13 cellular contexts compared by ENCODE assay signal in genomic region chr6:19463250-19463649, GRCh38.
DNase-seq lines count a peak whose midpoint lies in the region; ATAC-seq and TF ChIP-seq lines count a peak whose summit lies in the region.
"Had no signal": no experiment of that assay in that cellular context is flagged by ENCODE, and none has a peak within 500 bp of the region (broad histone marks: within the 10 kb centered on the region; RNA-seq: fewer than 3 reads in every experiment).

No MANE protein-coding gene starts in this region.

- ATAC-seq in Right ventricle myocardium inferior = peak; percentile 23
- ATAC-seq in Panc1 = no peak
- ATAC-seq in HG03460 (IDR thresholded peaks at IDR 0.05; ENCODE audit: unreplicated experiment) = no peak
- ATAC-seq in aorta (ENCODE audit: low FRiP score) = no peak
- ATAC-seq: GM12878, HCT116 had no signal

- intact Hi-C loops in Right ventricle myocardium inferior (cut with DNase I) (no loop called here), left ventricle myocardium inferior (cut with micrococcal nuclease) (no loop called here), Panc1 (cut with micrococcal nuclease; ENCODE audit: unreplicated experiment) (no loop called here), prostate gland (cut with DNase I) (loop anchor here (10.0 kb wide), 1 partner anchor 138 kb away; no protein-coding TSS in a partner anchor), aorta (cut with DNase I) (no loop called here)

- DNase-seq in Right ventricle myocardium inferior (ENCODE audit: missing footprints) (no peak), left ventricle myocardium inferior (no peak), NCI-H2029 (lab: John Stamatoyannopoulos, UW) (peak; percentile 47), Panc1 (ENCODE audit: low read depth, low spot score) (no peak), prostate gland (ENCODE audit: low spot score) (peak; percentile 77), aorta (no peak)
- DNase-seq: C1 segment of cervical spinal cord; CD4-positive, alpha-beta memory T cell; DMS79; GM23248 had no signal

- TF ChIP-seq CTCF in left ventricle myocardium inferior (IDR thresholded peaks at IDR 0.05; ENCODE audit: borderline replicate concordance) (no peak), Panc1 (IDR thresholded peaks at IDR 0.05) (no peak), prostate gland (IDR thresholded peaks at IDR 0.05) (no peak)

- H3K9me3 ChIP-seq in left ventricle myocardium inferior (replicated peaks) (no peaks in the 10 kb centered on the region), Panc1 (ENCODE audit: control insufficient read depth, insufficient read depth, low read depth, low read length) (no peaks in the 10 kb centered on the region), prostate gland (no peaks in the 10 kb centered on the region), aorta (ENCODE audit: control insufficient read depth, low read length) (no peaks in the 10 kb centered on the region)

- 32% methylated on average over 2 of the region's 2 CpGs for WGBS in prostate gland
- WGBS in aorta, 2 donors = 54 to 61% methylated on average over 2 of the region's 2 CpGs

- in situ Hi-C loops in Panc1 (cut with HindIII; ENCODE audit: low pct_unique_long_range_greater_than_20kb, low sequenced_read_pairs) = no loop called here

- H3K4me1 ChIP-seq in left ventricle myocardium inferior (no peaks in the 10 kb centered on the region), Panc1 (ENCODE audit: control insufficient read depth, insufficient read depth, low read length) (peaks cover 14% of the 10 kb centered on the region), prostate gland (replicated peaks) (peaks cover 12% of the 10 kb centered on the region), aorta (ENCODE audit: control insufficient read depth in 1 of 2, insufficient read depth in 2 of 2, low read length in 2 of 2) (peaks cover 3 to 4% of the 10 kb centered on the region in 2 donors)

- H3K36me3 ChIP-seq in left ventricle myocardium inferior (no peaks in the 10 kb centered on the region), Panc1 (ENCODE audit: control insufficient read depth, insufficient read depth, low read length) (no peaks in the 10 kb centered on the region), prostate gland (no peaks in the 10 kb centered on the region), aorta (ENCODE audit: control insufficient read depth in 1 of 2, insufficient read depth in 2 of 2, low read length in 1 of 2) (no peaks in the 10 kb centered on the region)

- POLR2A ChIA-PET in Panc1 (lab: Charles Lee) = no interaction called here

- BruUV-seq in Panc1 (replicated peaks; lab: Mats Ljungman, UMichigan) = no TSS peak

- CTCF ChIA-PET in Panc1 (lab: Charles Lee) = no interaction called here

- H3K4me3 ChIP-seq in left ventricle myocardium inferior = no peak overlapping the region
- no peak overlapping the region for H3K4me3 ChIP-seq in Panc1 (ENCODE audit: low read depth in 2 of 2, low read length in 2 of 2)
- H3K4me3 ChIP-seq in prostate gland = no peak overlapping the region
- no peak overlapping the region for H3K4me3 ChIP-seq in aorta (ENCODE audit: low read length in 2 of 2)
- H3K4me3 ChIP-seq: GM12878, GM23248 had no signal

- H3K27ac ChIP-seq in left ventricle myocardium inferior (replicated peaks) = no peak overlapping the region
- peak overlapping the region; percentile 10; the same call in 1 of the 2 replicates for H3K27ac ChIP-seq in Panc1 (ENCODE audit: low read length)
- no peak overlapping the region for H3K27ac ChIP-seq in prostate gland
- H3K27ac ChIP-seq in aorta (ENCODE audit: low read depth in 1 of 2, low read length in 2 of 2) = no peak overlapping the region
- H3K27ac ChIP-seq: GM23248 had no signal

- no peaks in the 10 kb centered on the region for H3K27me3 ChIP-seq in left ventricle myocardium inferior (ENCODE audit: low read depth)
- H3K27me3 ChIP-seq in Panc1 (ENCODE audit: control insufficient read depth, insufficient read depth, low read length) = no peaks in the 10 kb centered on the region
- H3K27me3 ChIP-seq in prostate gland (replicated peaks; ENCODE audit: insufficient read depth) = no peaks in the 10 kb centered on the region
- no peaks in the 10 kb centered on the region for H3K27me3 ChIP-seq in aorta (ENCODE audit: control insufficient read depth in 1 of 2, insufficient read depth in 2 of 2, low read length in 1 of 2)

- no peak for TF ChIP-seq POLR2A in prostate gland (IDR thresholded peaks at IDR 0.05)

Comparison
In these comparisons a context has a peak if more than half of its experiments do, and no peak if none do; other contexts are left out.
1. DNase-seq: peak in NCI-H2029 (single experiment) and prostate gland (single experiment); none in Right ventricle myocardium inferior (single experiment), left ventricle myocardium inferior (single experiment), Panc1 (single experiment) and aorta (0 of 2).